ENCODE assay signal across 1 cellular context in genomic region chr6:43517503-43518357, GRCh38.
A peak's percentile ranks its signal among the peaks of the same experiment; 100 is the strongest.
TF ChIP-seq lines count a peak whose summit lies in the region.

No MANE protein-coding gene starts in this region.

TF ChIP-seq in K562, 482 proteins besides CTCF, POLR2A, EP300 and RAD21 (continues in another document):
- no peak for TF ChIP-seq TAF1 (IDR thresholded peaks at IDR 0.05; ENCODE audit: control insufficient read depth, extremely low read depth, insufficient read depth, low read length, severe bottlenecking)
- no peak for TF ChIP-seq CBX5 (IDR thresholded peaks at IDR 0.05; ENCODE audit: borderline replicate concordance, low read depth)
- no peak for TF ChIP-seq ZNF77 (CRISPR knock-in tag; IDR thresholded peaks at IDR 0.05)
- peak; percentile 8; the same call in 1 of the 2 replicates for TF ChIP-seq BRD4 (IDR thresholded peaks at IDR 0.05)
- no peak for TF ChIP-seq ZNF76 (CRISPR knock-in tag; IDR thresholded peaks at IDR 0.05; ENCODE audit: borderline replicate concordance)
- TF ChIP-seq, protein P1, sequence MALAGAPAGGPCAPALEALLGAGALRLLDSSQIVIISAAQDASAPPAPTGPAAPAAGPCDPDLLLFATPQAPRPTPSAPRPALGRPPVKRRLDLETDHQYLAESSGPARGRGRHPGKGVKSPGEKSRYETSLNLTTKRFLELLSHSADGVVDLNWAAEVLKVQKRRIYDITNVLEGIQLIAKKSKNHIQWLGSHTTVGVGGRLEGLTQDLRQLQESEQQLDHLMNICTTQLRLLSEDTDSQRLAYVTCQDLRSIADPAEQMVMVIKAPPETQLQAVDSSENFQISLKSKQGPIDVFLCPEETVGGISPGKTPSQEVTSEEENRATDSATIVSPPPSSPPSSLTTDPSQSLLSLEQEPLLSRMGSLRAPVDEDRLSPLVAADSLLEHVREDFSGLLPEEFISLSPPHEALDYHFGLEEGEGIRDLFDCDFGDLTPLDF (CRISPR knock-in tag; IDR thresholded peaks at IDR 0.05) = peak; percentile 74; the same call in 1 of the 2 replicates
- TF ChIP-seq MCM2 (IDR thresholded peaks at IDR 0.05; ENCODE audit: low read depth) = no peak
- peak; percentile 10; the same call in 1 of the 2 replicates for TF ChIP-seq SNIP1 (IDR thresholded peaks at IDR 0.05; ENCODE audit: low read depth)
- peak; percentile 49; the same call in 1 of the 2 replicates for TF ChIP-seq CREB5 (CRISPR knock-in tag; IDR thresholded peaks at IDR 0.05)
- no peak for TF ChIP-seq DNMT1 (IDR thresholded peaks at IDR 0.05)
- TF ChIP-seq PKNOX1 (IDR thresholded peaks at IDR 0.05) = no peak
- no peak for TF ChIP-seq NCOA2 (IDR thresholded peaks at IDR 0.05; ENCODE audit: partially characterized antibody in 2 of 2)
- no peak for TF ChIP-seq ATF7 (IDR thresholded peaks at IDR 0.05)
- TF ChIP-seq MIER1 (IDR thresholded peaks at IDR 0.05; ENCODE audit: low read depth) = 0 out of 2 replicates have a peak, but pooled peaks have one; percentile 19
- TF ChIP-seq DACH1 (IDR thresholded peaks at IDR 0.05; ENCODE audit: partially characterized antibody) = no peak
- no peak for TF ChIP-seq ZBTB43 (CRISPR knock-in tag; IDR thresholded peaks at IDR 0.05)
- TF ChIP-seq RBM17 (IDR thresholded peaks at IDR 0.05; ENCODE audit: borderline replicate concordance, low read depth, low read length) = no peak
- TF ChIP-seq MTA2 (IDR thresholded peaks at IDR 0.05; ENCODE audit: low read depth) = no peak
- TF ChIP-seq CBFA2T2 (conservative IDR thresholded peaks at IDR 0.05) = no peak
- no peak for TF ChIP-seq ZNF57 (CRISPR knock-in tag; IDR thresholded peaks at IDR 0.05)
- TF ChIP-seq, protein P2, sequence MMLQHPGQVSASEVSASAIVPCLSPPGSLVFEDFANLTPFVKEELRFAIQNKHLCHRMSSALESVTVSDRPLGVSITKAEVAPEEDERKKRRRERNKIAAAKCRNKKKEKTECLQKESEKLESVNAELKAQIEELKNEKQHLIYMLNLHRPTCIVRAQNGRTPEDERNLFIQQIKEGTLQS (IDR thresholded peaks at IDR 0.05) = no peak
- TF ChIP-seq, protein P2 (CRISPR knock-in tag; conservative IDR thresholded peaks at IDR 0.05) = 0 out of 2 replicates have a peak, but pooled peaks have one; percentile 54
- TF ChIP-seq ELF4 (CRISPR knock-in tag; IDR thresholded peaks at IDR 0.05) = 0 out of 2 replicates have a peak, but pooled peaks have one; percentile 53
- 0 out of 2 replicates have a peak, but pooled peaks have one; percentile 27 for TF ChIP-seq HBP1 (CRISPR knock-in tag; IDR thresholded peaks at IDR 0.05)
- no peak for TF ChIP-seq MED1 (CRISPR knock-in tag; IDR thresholded peaks at IDR 0.05; ENCODE audit: borderline replicate concordance)
- no peak for TF ChIP-seq U2AF1 (optimal IDR thresholded peaks at IDR 0.05; ENCODE audit: low read depth, low read length)
- no peak for TF ChIP-seq ZNF551 (CRISPR knock-in tag; IDR thresholded peaks at IDR 0.05)
- TF ChIP-seq ARHGAP35 (IDR thresholded peaks at IDR 0.05; ENCODE audit: partially characterized antibody) = no peak
- TF ChIP-seq ESRRA (IDR thresholded peaks at IDR 0.05; ENCODE audit: borderline replicate concordance, low read depth) = no peak
- no peak for TF ChIP-seq RCOR1 (IDR thresholded peaks at IDR 0.05; ENCODE audit: borderline replicate concordance in 1 of 2, low read depth in 2 of 2, low read length in 2 of 2)
- TF ChIP-seq ZNF589 (CRISPR knock-in tag; IDR thresholded peaks at IDR 0.05; ENCODE audit: low read depth) = no peak
- no peak for TF ChIP-seq ZFP30 (CRISPR knock-in tag; IDR thresholded peaks at IDR 0.05; ENCODE audit: borderline replicate concordance)
- TF ChIP-seq LCOR (CRISPR knock-in tag; IDR thresholded peaks at IDR 0.05) = peak; percentile 65; the same call in 1 of the 2 replicates
- TF ChIP-seq TRIM28 (IDR thresholded peaks at IDR 0.05) = no peak
- no peak for TF ChIP-seq EZH2 (IDR thresholded peaks at IDR 0.05; ENCODE audit: borderline replicate concordance, low read depth, low read length)
- no peak for TF ChIP-seq HSF4 (CRISPR knock-in tag; IDR thresholded peaks at IDR 0.05; ENCODE audit: borderline replicate concordance)
- TF ChIP-seq, protein P3, sequence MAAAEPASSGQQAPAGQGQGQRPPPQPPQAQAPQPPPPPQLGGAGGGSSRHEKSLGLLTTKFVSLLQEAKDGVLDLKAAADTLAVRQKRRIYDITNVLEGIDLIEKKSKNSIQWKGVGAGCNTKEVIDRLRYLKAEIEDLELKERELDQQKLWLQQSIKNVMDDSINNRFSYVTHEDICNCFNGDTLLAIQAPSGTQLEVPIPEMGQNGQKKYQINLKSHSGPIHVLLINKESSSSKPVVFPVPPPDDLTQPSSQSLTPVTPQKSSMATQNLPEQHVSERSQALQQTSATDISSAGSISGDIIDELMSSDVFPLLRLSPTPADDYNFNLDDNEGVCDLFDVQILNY (CRISPR knock-in tag; IDR thresholded peaks at IDR 0.05) = no peak
- no peak for TF ChIP-seq NR4A1 (CRISPR knock-in tag; IDR thresholded peaks at IDR 0.05)
- no peak for TF ChIP-seq NR4A1 (tag; IDR thresholded peaks at IDR 0.05)
- TF ChIP-seq, protein P4, sequence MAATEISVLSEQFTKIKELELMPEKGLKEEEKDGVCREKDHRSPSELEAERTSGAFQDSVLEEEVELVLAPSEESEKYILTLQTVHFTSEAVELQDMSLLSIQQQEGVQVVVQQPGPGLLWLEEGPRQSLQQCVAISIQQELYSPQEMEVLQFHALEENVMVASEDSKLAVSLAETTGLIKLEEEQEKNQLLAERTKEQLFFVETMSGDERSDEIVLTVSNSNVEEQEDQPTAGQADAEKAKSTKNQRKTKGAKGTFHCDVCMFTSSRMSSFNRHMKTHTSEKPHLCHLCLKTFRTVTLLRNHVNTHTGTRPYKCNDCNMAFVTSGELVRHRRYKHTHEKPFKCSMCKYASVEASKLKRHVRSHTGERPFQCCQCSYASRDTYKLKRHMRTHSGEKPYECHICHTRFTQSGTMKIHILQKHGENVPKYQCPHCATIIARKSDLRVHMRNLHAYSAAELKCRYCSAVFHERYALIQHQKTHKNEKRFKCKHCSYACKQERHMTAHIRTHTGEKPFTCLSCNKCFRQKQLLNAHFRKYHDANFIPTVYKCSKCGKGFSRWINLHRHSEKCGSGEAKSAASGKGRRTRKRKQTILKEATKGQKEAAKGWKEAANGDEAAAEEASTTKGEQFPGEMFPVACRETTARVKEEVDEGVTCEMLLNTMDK (IDR thresholded peaks at IDR 0.05; ENCODE audit: borderline replicate concordance, insufficient read depth, low read depth, low read length, poor library complexity, severe bottlenecking) = no peak
- TF ChIP-seq MCM7 (IDR thresholded peaks at IDR 0.05) = no peak
- no peak for TF ChIP-seq SMAD2 (IDR thresholded peaks at IDR 0.05; ENCODE audit: low read depth, low read length)
- peak; percentile 37 for TF ChIP-seq ASH1L (IDR thresholded peaks at IDR 0.05; ENCODE audit: borderline replicate concordance, low read depth, partially characterized antibody)
- no peak for TF ChIP-seq PHF20 (IDR thresholded peaks at IDR 0.05; ENCODE audit: partially characterized antibody)
- TF ChIP-seq CHD1 (IDR thresholded peaks at IDR 0.05; ENCODE audit: low read length) = peak; percentile 14
- no peak; the same call in 1 of the 2 replicates for TF ChIP-seq MTA3 (IDR thresholded peaks at IDR 0.05; ENCODE audit: borderline replicate concordance)
- no peak for TF ChIP-seq SIN3A (IDR thresholded peaks at IDR 0.05; ENCODE audit: borderline replicate concordance in 2 of 2, control insufficient read depth in 1 of 2, low read depth in 2 of 2, low read length in 2 of 2)
- TF ChIP-seq, protein P5, sequence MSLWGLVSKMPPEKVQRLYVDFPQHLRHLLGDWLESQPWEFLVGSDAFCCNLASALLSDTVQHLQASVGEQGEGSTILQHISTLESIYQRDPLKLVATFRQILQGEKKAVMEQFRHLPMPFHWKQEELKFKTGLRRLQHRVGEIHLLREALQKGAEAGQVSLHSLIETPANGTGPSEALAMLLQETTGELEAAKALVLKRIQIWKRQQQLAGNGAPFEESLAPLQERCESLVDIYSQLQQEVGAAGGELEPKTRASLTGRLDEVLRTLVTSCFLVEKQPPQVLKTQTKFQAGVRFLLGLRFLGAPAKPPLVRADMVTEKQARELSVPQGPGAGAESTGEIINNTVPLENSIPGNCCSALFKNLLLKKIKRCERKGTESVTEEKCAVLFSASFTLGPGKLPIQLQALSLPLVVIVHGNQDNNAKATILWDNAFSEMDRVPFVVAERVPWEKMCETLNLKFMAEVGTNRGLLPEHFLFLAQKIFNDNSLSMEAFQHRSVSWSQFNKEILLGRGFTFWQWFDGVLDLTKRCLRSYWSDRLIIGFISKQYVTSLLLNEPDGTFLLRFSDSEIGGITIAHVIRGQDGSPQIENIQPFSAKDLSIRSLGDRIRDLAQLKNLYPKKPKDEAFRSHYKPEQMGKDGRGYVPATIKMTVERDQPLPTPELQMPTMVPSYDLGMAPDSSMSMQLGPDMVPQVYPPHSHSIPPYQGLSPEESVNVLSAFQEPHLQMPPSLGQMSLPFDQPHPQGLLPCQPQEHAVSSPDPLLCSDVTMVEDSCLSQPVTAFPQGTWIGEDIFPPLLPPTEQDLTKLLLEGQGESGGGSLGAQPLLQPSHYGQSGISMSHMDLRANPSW (CRISPR knock-in tag; IDR thresholded peaks at IDR 0.05) = peak; percentile 51; the same call in 1 of the 2 replicates
- TF ChIP-seq ETV6 (IDR thresholded peaks at IDR 0.05; ENCODE audit: borderline replicate concordance in 1 of 2, low read depth in 2 of 2, low read length in 1 of 2) = no peak
- 0 out of 2 replicates have a peak, but pooled peaks have one; percentile 48 for TF ChIP-seq ETV6 (CRISPR knock-in tag; IDR thresholded peaks at IDR 0.05; ENCODE audit: borderline replicate concordance)
- 0 out of 2 replicates have a peak, but pooled peaks have one; percentile 6 for TF ChIP-seq SP1 (CRISPR knock-in tag; IDR thresholded peaks at IDR 0.05)
- TF ChIP-seq, protein P6, sequence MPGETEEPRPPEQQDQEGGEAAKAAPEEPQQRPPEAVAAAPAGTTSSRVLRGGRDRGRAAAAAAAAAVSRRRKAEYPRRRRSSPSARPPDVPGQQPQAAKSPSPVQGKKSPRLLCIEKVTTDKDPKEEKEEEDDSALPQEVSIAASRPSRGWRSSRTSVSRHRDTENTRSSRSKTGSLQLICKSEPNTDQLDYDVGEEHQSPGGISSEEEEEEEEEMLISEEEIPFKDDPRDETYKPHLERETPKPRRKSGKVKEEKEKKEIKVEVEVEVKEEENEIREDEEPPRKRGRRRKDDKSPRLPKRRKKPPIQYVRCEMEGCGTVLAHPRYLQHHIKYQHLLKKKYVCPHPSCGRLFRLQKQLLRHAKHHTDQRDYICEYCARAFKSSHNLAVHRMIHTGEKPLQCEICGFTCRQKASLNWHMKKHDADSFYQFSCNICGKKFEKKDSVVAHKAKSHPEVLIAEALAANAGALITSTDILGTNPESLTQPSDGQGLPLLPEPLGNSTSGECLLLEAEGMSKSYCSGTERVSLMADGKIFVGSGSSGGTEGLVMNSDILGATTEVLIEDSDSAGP (CRISPR knock-in tag; IDR thresholded peaks at IDR 0.05) = no peak
- TF ChIP-seq MLX (CRISPR knock-in tag; conservative IDR thresholded peaks at IDR 0.05) = no peak
- no peak for TF ChIP-seq OTX1 (CRISPR knock-in tag; IDR thresholded peaks at IDR 0.05)
- peak in 1 of 2 experiments; percentile 45; a peak in 1 of 4 replicates for TF ChIP-seq KDM1A (IDR thresholded peaks at IDR 0.05)
